In the genomic region with DNA sequence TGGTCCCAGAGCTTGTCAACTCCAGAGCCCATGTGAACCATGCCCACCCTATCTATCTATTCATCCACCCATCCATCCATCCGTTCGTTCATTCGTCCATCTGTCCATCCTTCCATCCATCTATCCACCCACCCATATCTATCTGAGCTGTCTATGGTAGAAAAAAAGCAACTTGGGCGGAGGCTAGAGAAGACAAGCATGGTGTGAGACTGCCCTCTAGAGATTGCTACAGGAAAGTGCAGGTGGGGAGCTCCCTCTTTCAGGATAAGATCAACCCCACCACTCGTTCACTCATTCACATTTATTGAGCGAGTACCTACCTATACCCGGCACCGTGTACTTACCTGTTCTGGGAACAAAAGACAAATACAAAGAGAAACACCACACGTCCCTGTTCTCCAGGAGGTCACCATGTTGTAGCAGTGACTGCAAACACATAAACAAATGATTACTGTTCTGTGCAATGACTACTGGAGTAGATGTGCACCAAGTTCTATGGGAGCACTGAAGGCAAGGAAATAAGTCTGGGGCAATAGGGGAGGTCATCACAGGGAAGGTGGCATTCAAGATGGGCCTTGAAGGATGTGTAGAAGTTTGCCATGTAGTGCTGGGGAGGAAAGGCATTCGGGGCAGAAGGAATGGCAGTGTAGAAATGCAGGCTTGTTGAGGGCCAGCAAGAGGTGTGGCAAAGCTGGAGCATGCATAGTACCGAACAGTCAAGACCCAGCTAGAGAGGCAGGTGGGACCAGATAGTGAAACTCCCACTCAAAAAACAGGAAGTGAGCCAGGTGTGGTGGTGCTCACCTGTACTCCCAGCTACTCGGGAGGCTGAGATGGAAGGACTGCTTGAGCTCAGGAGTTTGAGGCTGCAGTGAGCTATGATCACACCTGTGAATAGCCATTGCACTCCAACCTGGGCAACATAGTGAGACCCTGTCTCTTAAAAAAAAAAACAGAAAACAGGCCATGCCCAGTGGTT, we compare ENCODE assay signal across 9 cellular contexts. TPM values are rescaled to one million over a fixed set of nuclear protein-coding genes. Genes with fewer than 3 reads are reported as not detected.
DNase-seq lines count a peak whose midpoint lies in the region; ATAC-seq, FAIRE-seq and TF ChIP-seq lines count a peak whose summit lies in the region.
"Had no signal": no experiment of that assay in that cellular context is flagged by ENCODE, and none has a peak within 500 bp of the region (broad histone marks: within the 10 kb centered on the region; RNA-seq: fewer than 3 reads in every experiment).

No MANE protein-coding gene starts in this region.

- H3K36me3 Mint-ChIP-seq in activated T-helper 17 cell treated with anti-CD3 and anti-CD28 coated beads, Interleukin-2, amount 50 U/mL, for 72 hours (ENCODE audit: low read depth), result no peaks in the 10 kb centered on the region

- no peaks in the 10 kb centered on the region for H3K27me3 ChIP-seq in RWPE2 (ENCODE audit: insufficient read depth, poor library complexity, severe bottlenecking)
- H3K27me3 ChIP-seq in osteoblast (ENCODE audit: insufficient read depth, low read length), result peaks cover 13% of the 10 kb centered on the region

- no peak overlapping the region for H2AFZ ChIP-seq in osteoblast (ENCODE audit: low read length)

- ATAC-seq in RWPE2 (ENCODE audit: low read depth) (peak; percentile 80), GM19035 (IDR thresholded peaks at IDR 0.05; ENCODE audit: unreplicated experiment) (no peak), HG03175 (IDR thresholded peaks at IDR 0.05; ENCODE audit: unreplicated experiment) (no peak)
- peak; percentile 82 for ATAC-seq in activated T-helper 17 cell treated with anti-CD3 and anti-CD28 coated beads, Interleukin-2, amount 50 U/mL, for 72 hours (replicated peaks)

- peaks cover 3% of the 10 kb centered on the region for H3K27me3 Mint-ChIP-seq in activated T-helper 17 cell treated with anti-CD3 and anti-CD28 coated beads, Interleukin-2, amount 50 U/mL, for 72 hours

- H3K4me2 ChIP-seq in osteoblast (ENCODE audit: insufficient read depth, low read length), result no peak overlapping the region

- H4K20me1 ChIP-seq in osteoblast (ENCODE audit: insufficient read depth, low read length), result no peaks in the 10 kb centered on the region

- DNase-seq in GM04504 (ENCODE audit: low read depth) (peak; percentile 38), NAMALWA (ENCODE audit: low spot score) (peak; percentile 83), RWPE2 (ENCODE audit: low spot score) (no peak), frontal cortex (ENCODE audit: low spot score in 2 of 2) (peak; percentile 46 to 78), osteoblast (ENCODE audit: insufficient read length, low spot score, missing footprints) (peak; percentile 84)

- FAIRE-seq in frontal cortex (lab: Jason Lieb, UNC), result no peak
- FAIRE-seq: colon had no signal

- H3K9me3 ChIP-seq in RWPE2 (ENCODE audit: severe bottlenecking) (no peaks in the 10 kb centered on the region), osteoblast (ENCODE audit: low read depth, low read length) (no peaks in the 10 kb centered on the region)

- H3K4me3 ChIP-seq in RWPE2 (ENCODE audit: severe bottlenecking) (no peak overlapping the region), osteoblast (ENCODE audit: insufficient read depth, low read length) (no peak overlapping the region)

- no peaks in the 10 kb centered on the region for H3K4me1 ChIP-seq in RWPE2 (ENCODE audit: insufficient read depth, poor library complexity, severe bottlenecking)
- H3K4me1 ChIP-seq in osteoblast (ENCODE audit: insufficient read depth, low read length), result no peaks in the 10 kb centered on the region

- no peaks in the 10 kb centered on the region for H3K9me3 Mint-ChIP-seq in activated T-helper 17 cell treated with anti-CD3 and anti-CD28 coated beads, Interleukin-2, amount 50 U/mL, for 72 hours

- no peak overlapping the region for H3K4me3 Mint-ChIP-seq in activated T-helper 17 cell treated with anti-CD3 and anti-CD28 coated beads, Interleukin-2, amount 50 U/mL, for 72 hours

- TF ChIP-seq CTCF in RWPE2 (IDR thresholded peaks at IDR 0.05; ENCODE audit: poor library complexity, severe bottlenecking), result peak; percentile 93
- TF ChIP-seq CTCF in osteoblast (IDR thresholded peaks at IDR 0.05; ENCODE audit: extremely low read depth, low read depth, low read length), result peak; percentile 96

- no peaks in the 10 kb centered on the region for H3K4me1 Mint-ChIP-seq in activated T-helper 17 cell treated with anti-CD3 and anti-CD28 coated beads, Interleukin-2, amount 50 U/mL, for 72 hours

- no peaks in the 10 kb centered on the region for H3K79me2 ChIP-seq in osteoblast (ENCODE audit: insufficient read depth, low read length)

- H3K36me3 ChIP-seq in RWPE2 (ENCODE audit: low read depth), result no peaks in the 10 kb centered on the region
- H3K36me3 ChIP-seq in osteoblast (ENCODE audit: insufficient read depth, low read length), result no peaks in the 10 kb centered on the region

- H3K27ac ChIP-seq in RWPE2 (ENCODE audit: poor library complexity, severe bottlenecking) (no peak overlapping the region), osteoblast (ENCODE audit: low read depth, low read length) (no peak overlapping the region)

- no peak overlapping the region for H3K27ac Mint-ChIP-seq in activated T-helper 17 cell treated with anti-CD3 and anti-CD28 coated beads, Interleukin-2, amount 50 U/mL, for 72 hours

RNA-seq across cellular contexts. Expression of a gene that starts 13.4 kb away (rescaled TPM):
- total RNA-seq in activated T-helper 17 cell treated with anti-CD3 and anti-CD28 coated beads, Interleukin-2, amount 50 U/mL, for 72 hours, result 100 to 1,000 TPM in 1 of 2 donors, 10 to 100 TPM in 1; 71.3 to 101 TPM
- total RNA-seq in frontal cortex (29.3 TPM), osteoblast (17.4 and 21.7 TPM in 2 replicates)

RNA-seq across cellular contexts. Expression of a gene that starts 29.0 kb away (rescaled TPM):
- 100 to 1,000 TPM in 1 of 2 donors, 10 to 100 TPM in 1; 88.9 to 130 TPM for total RNA-seq in activated T-helper 17 cell treated with anti-CD3 and anti-CD28 coated beads, Interleukin-2, amount 50 U/mL, for 72 hours
- total RNA-seq in frontal cortex (52.2 TPM), osteoblast (91.3 and 98.8 TPM in 2 replicates)

RNA-seq across cellular contexts. Expression of a gene that starts 48.4 kb away (rescaled TPM):
- 100 to 1,000 TPM; 101 to 130 TPM for total RNA-seq in activated T-helper 17 cell treated with anti-CD3 and anti-CD28 coated beads, Interleukin-2, amount 50 U/mL, for 72 hours
- 9.0 TPM for total RNA-seq in frontal cortex
- total RNA-seq in osteoblast, result 103 and 105 TPM in 2 replicates

Comparison
In these comparisons a context has a peak if more than half of its experiments do, and no peak if none do; other contexts are left out.
1. ATAC-seq: peak in RWPE2 (single experiment) and activated T-helper 17 cell treated with anti-CD3 and anti-CD28 coated beads, Interleukin-2, amount 50 U/mL, for 72 hours (single experiment); none in GM19035 (single experiment) and HG03175 (single experiment).
2. RNA of a gene that starts 48.4 kb away (total RNA-seq): 101 to 130 TPM in activated T-helper 17 cell treated with anti-CD3 and anti-CD28 coated beads, Interleukin-2, amount 50 U/mL, for 72 hours and 103 to 105 TPM in osteoblast; 9.0 TPM in frontal cortex (single experiment); every median in the first group is over 10 times any median in the second.